9 cellular contexts compared by ENCODE assay signal in genomic region chr7:105532709-105533460, GRCh38. TPM values are rescaled to one million over a fixed set of nuclear protein-coding genes. Genes with fewer than 3 reads are reported as not detected.
DNase-seq lines count a peak whose midpoint lies in the region; ATAC-seq and TF ChIP-seq lines count a peak whose summit lies in the region.
"Had no signal": no experiment of that assay in that cellular context is flagged by ENCODE, and none has a peak within 500 bp of the region (broad histone marks: within the 10 kb centered on the region; RNA-seq: fewer than 3 reads in every experiment).

No MANE protein-coding gene starts in this region.

- intact Hi-C loops in HCT116 (cut with micrococcal nuclease) = no loop called here
- intact Hi-C loops in right cardiac atrium (cut with DNase I) = no loop called here

- RAD21 ChIA-PET in HCT116 (lab: Charles Lee; ENCODE audit: low non-redundant PET in 1 of 2, low total read pairs in 2 of 2, uncharacterized antibody in 2 of 2, unreplicated experiment in 2 of 2) = interaction anchor here in 1 of 2 experiments (1.3 kb wide), 1 partner anchor 47 kb away, joined by 3 read pairs; no protein-coding TSS in a partner anchor

- H3K9ac ChIP-seq in HCT116 (ENCODE audit: low read length) = peak overlapping the region; percentile 91

- BruUV-seq in HCT116 (replicated peaks; lab: Mats Ljungman, UMichigan) = TSS peak; percentile 77

- H3K27ac ChIP-seq in HCT116 (ENCODE audit: low read depth, low read length) = peak overlapping the region; percentile 77
- peak overlapping the region; percentile 89 for H3K27ac ChIP-seq in WERI-Rb-1
- peak overlapping the region; percentile 71 for H3K27ac ChIP-seq in right cardiac atrium (ENCODE audit: low read length)
- H3K27ac ChIP-seq in skin epidermis = peak overlapping the region; percentile 65 to 96 (median 91)

- H3K4me3 ChIP-seq in HCT116 (replicated peaks in 1 of 2; ENCODE audit: low read depth in 1 of 2, low read length in 2 of 2) = peak overlapping the region; percentile 94 to 98
- H3K4me3 ChIP-seq in WERI-Rb-1 (ENCODE audit: low read depth, low read length) = peak overlapping the region; percentile 66
- peak overlapping the region; percentile 94 for H3K4me3 ChIP-seq in right cardiac atrium (ENCODE audit: low read length)
- peak overlapping the region; percentile 54 to 98 (median 68) for H3K4me3 ChIP-seq in skin epidermis

- no peak for DNase-seq in HCT116 (ENCODE audit: low read depth, low spot score)
- no peak for DNase-seq in WERI-Rb-1
- DNase-seq in right cardiac atrium = no peak
- DNase-seq in GM10248 (ENCODE audit: extremely low spot score) = no peak
- no peak for DNase-seq in T-helper 9 cell
- DNase-seq in iPS-NIHi7 (ENCODE audit: extremely low spot score) = no peak
- DNase-seq in NCI-H2171 treated with DMSO at 0.1 percent for 48 hours (lab: John Stamatoyannopoulos, UW) = no peak

- 34% methylated on average over 12 of the region's 12 CpGs for WGBS in right cardiac atrium

- no peaks in the 10 kb centered on the region for H4K20me1 ChIP-seq in HCT116 (ENCODE audit: insufficient read depth)

- TF ChIP-seq CTCF in HCT116 (IDR thresholded peaks at IDR 0.05 in 2 of 3, conservative IDR thresholded peaks at IDR 0.05 in 1 of 3; ENCODE audit: borderline replicate concordance in 1 of 3, insufficient read depth in 1 of 3, low read depth in 2 of 3, low read length in 2 of 3) = no peak
- TF ChIP-seq CTCF in WERI-Rb-1 (IDR thresholded peaks at IDR 0.05; ENCODE audit: low read depth, low read length) = no peak
- TF ChIP-seq CTCF in GM10248 (IDR thresholded peaks at IDR 0.05; ENCODE audit: control extremely low read depth, extremely low read depth, low read depth, missing control alignments) = no peak

- H3K79me2 ChIP-seq in HCT116 (ENCODE audit: insufficient read depth, low read length) = peaks cover 37% of the 10 kb centered on the region

- H3K27me3 ChIP-seq in HCT116 (ENCODE audit: insufficient read depth, low read length) = no peaks in the 10 kb centered on the region
- H3K27me3 ChIP-seq in WERI-Rb-1 (ENCODE audit: insufficient read depth, low read depth, severe bottlenecking) = no peaks in the 10 kb centered on the region
- no peaks in the 10 kb centered on the region for H3K27me3 ChIP-seq in right cardiac atrium (ENCODE audit: control insufficient read depth, insufficient read depth)

- H3K4me1 ChIP-seq in HCT116 (ENCODE audit: control insufficient read depth in 1 of 2, insufficient read depth in 2 of 2, low read length in 2 of 2) = peaks cover 7 to 14% of the 10 kb centered on the region in 2 experiments; a peak in 3 of 4 replicates
- H3K4me1 ChIP-seq in right cardiac atrium (ENCODE audit: control insufficient read depth, insufficient read depth, low read length) = no peaks in the 10 kb centered on the region

- no peak for ATAC-seq in HCT116
- no peak for ATAC-seq in right cardiac atrium

- H3K9me3 ChIP-seq in HCT116 (ENCODE audit: control insufficient read depth in 1 of 2, insufficient read depth in 1 of 2, low read depth in 1 of 2, low read length in 2 of 2) (no peaks in the 10 kb centered on the region), WERI-Rb-1 (ENCODE audit: severe bottlenecking) (no peaks in the 10 kb centered on the region), right cardiac atrium (ENCODE audit: control insufficient read depth, low read length) (no peaks in the 10 kb centered on the region)

- TF ChIP-seq RAD21 in HCT116 (IDR thresholded peaks at IDR 0.05; ENCODE audit: low read depth) = no peak

- H3K36me3 ChIP-seq in HCT116 (ENCODE audit: control insufficient read depth in 1 of 2, insufficient read depth in 2 of 2, low read length in 2 of 2) (peaks cover 5 to 11% of the 10 kb centered on the region in 2 experiments; a peak in 2 of 4 replicates), WERI-Rb-1 (peaks cover 29% of the 10 kb centered on the region)

- peak overlapping the region; percentile 89 for H3K4me2 ChIP-seq in HCT116 (ENCODE audit: low read length)

- H3K9me2 ChIP-seq in HCT116 (ENCODE audit: insufficient read depth) = no peaks in the 10 kb centered on the region

- POLR2A ChIA-PET in HCT116 (lab: Charles Lee) = interaction anchor here (1.1 kb wide), 1 partner anchor 14 kb away, joined by 3 read pairs; no protein-coding TSS in a partner anchor
- POLR2A ChIA-PET in GM10248 (lab: Yijun Ruan, JAX) = interaction anchor here (1.6 kb wide), 1 partner anchor 12 kb away, joined by 7 read pairs; no protein-coding TSS in a partner anchor

- CTCF ChIA-PET in HCT116 (lab: Charles Lee) = interaction anchor here (1.4 kb wide), 1 partner anchor 47 kb away, joined by 5 read pairs; no protein-coding TSS in a partner anchor
- CTCF ChIA-PET in GM10248 (lab: Yijun Ruan, JAX) = interaction anchor here (0.9 to 3.7 kb wide), 11 partner anchors 13 to 567 kb away, joined by 3 to 48 read pairs (median 6); no protein-coding TSS in a partner anchor

- TF ChIP-seq POLR2A in HCT116 (IDR thresholded peaks at IDR 0.05; ENCODE audit: borderline replicate concordance, extremely low read depth, insufficient read depth, insufficient read length) = no peak

- H2AFZ ChIP-seq in HCT116 (ENCODE audit: low read depth, low read length, poor library complexity, severe bottlenecking) = no peak overlapping the region

TF ChIP-seq in HCT116, 20 proteins besides CTCF, POLR2A, EP300 and RAD21:
- TF ChIP-seq EZH2phosphoT487 (IDR thresholded peaks at IDR 0.05; ENCODE audit: borderline replicate concordance) = no peak
- TF ChIP-seq MAX (IDR thresholded peaks at IDR 0.05) = 0 out of 2 replicates have a peak, but pooled peaks have one; percentile 5
- 0 out of 2 replicates have a peak, but pooled peaks have one; percentile 6 for TF ChIP-seq SRF (IDR thresholded peaks at IDR 0.05; ENCODE audit: low read depth)

RNA-seq across cellular contexts. Expression of gene RINT1, which starts 0.9 kb away (rescaled TPM):
- 24.3 TPM for total RNA-seq in HCT116 (2021; ENCODE audit: unreplicated experiment)
- polyA plus RNA-seq in HCT116 (2012) = 9.6 and 10.9 TPM in 2 replicates
- total RNA-seq in right cardiac atrium = 10 to 100 TPM; 11.8 to 12.5 (median 12.2) TPM
- 9.9 TPM for polyA plus RNA-seq in right cardiac atrium

RNA-seq across cellular contexts. Expression of gene PUS7, which starts 10.8 kb away (rescaled TPM):
- total RNA-seq in HCT116 (2021; ENCODE audit: unreplicated experiment) (39.0 TPM), right cardiac atrium (1 to 10 TPM; 5.0 to 7.4 (median 5.8) TPM)
- polyA plus RNA-seq in HCT116 (2012) = 8.8 and 11.1 TPM in 2 replicates
- 2.1 TPM for polyA plus RNA-seq in right cardiac atrium

RNA-seq across cellular contexts. Expression of gene EFCAB10, which starts 48.4 kb away (rescaled TPM):
- total RNA-seq in HCT116 (2021; ENCODE audit: unreplicated experiment) (1.7 TPM), right cardiac atrium (not detected)
- polyA plus RNA-seq in HCT116 (2012) = 0.51 and 0.81 TPM in 2 replicates
- not detected for polyA plus RNA-seq in right cardiac atrium
- total RNA-seq: HT1080 had no signal
